8 cellular contexts compared by ENCODE assay signal in genomic region chr11:20110908-20111669, GRCh38. TPM values are rescaled to one million over a fixed set of nuclear protein-coding genes. Genes with fewer than 3 reads are reported as not detected.
A peak's percentile ranks its signal among the peaks of the same experiment; 100 is the strongest.
DNase-seq lines count a peak whose midpoint lies in the region; ATAC-seq and TF ChIP-seq lines count a peak whose summit lies in the region.

No MANE protein-coding gene starts in this region.

- peaks cover 13% of the 10 kb centered on the region for H3K36me3 ChIP-seq in mesendoderm (ENCODE audit: control insufficient read depth, insufficient read depth, low read length)

- no peak overlapping the region for H3K56ac ChIP-seq in mesendoderm (ENCODE audit: low read length)

- H3K27ac ChIP-seq in mesendoderm (ENCODE audit: low read depth, low read length), result no peak overlapping the region

- peak; percentile 74 for ATAC-seq in stimulated activated naive CD8-positive, alpha-beta T cell treated with anti-CD3 and anti-CD28 coated beads, Interleukin-15, amount 100 ng/mL, for 72 hours

- peak; percentile 68 for DNase-seq in activated effector memory CD4-positive, alpha-beta T cell treated with anti-CD3 and anti-CD28 coated beads, Interleukin-2, amount 50 U/mL, for 16 hours
- no peak for DNase-seq in activated effector memory CD4-positive, alpha-beta T cell treated with Interleukin-2 at 50 U/mL for 16 hours
- DNase-seq in HFFc6 (peak; percentile 97), NCI-H128 (lab: John Stamatoyannopoulos, UW; ENCODE audit: unreplicated experiment) (peak; percentile 39), T1000 (lab: John Stamatoyannopoulos, UW) (peak; percentile 51), choroid plexus epithelial cell (ENCODE audit: low read depth) (peak; percentile 74), mesendoderm (peak; percentile 91)
- peak; percentile 57 to 63 for DNase-seq in stimulated activated naive CD8-positive, alpha-beta T cell treated with anti-CD3 and anti-CD28 coated beads, Interleukin-15, amount 100 ng/mL, for 72 hours

- H3K9ac ChIP-seq in mesendoderm (ENCODE audit: low read length), result no peak overlapping the region

- peaks cover 2% of the 10 kb centered on the region; the same call in 1 of the 2 replicates for H3K27me3 Mint-ChIP-seq in HFFc6 (ENCODE audit: insufficient read depth)
- peaks cover 26% of the 10 kb centered on the region for H3K27me3 Mint-ChIP-seq in stimulated activated naive CD8-positive, alpha-beta T cell treated with anti-CD3 and anti-CD28 coated beads, Interleukin-15, amount 100 ng/mL, for 72 hours

- H3K4me2 ChIP-seq in mesendoderm (ENCODE audit: low read length), result no peak overlapping the region

- no peak overlapping the region for H2BK120ac ChIP-seq in mesendoderm (ENCODE audit: low read depth, low read length)

- no CpG with 5 or more reads among the region's 8 CpGs for WGBS in mesendoderm (ENCODE audit: extremely low coverage, insufficient coverage, low lambda C conversion rate)

- no peaks in the 10 kb centered on the region for H3K79me1 ChIP-seq in mesendoderm (ENCODE audit: low read length)

- no peaks in the 10 kb centered on the region for H3K4me1 ChIP-seq in mesendoderm (ENCODE audit: control insufficient read depth, low read depth, low read length)

- H3K23ac ChIP-seq in mesendoderm (ENCODE audit: low read length), result no peak overlapping the region

- H3K4ac ChIP-seq in mesendoderm (ENCODE audit: low read depth, low read length), result no peak overlapping the region

- H4K5ac ChIP-seq in mesendoderm (ENCODE audit: low read length), result no peak overlapping the region

- H2AK5ac ChIP-seq in mesendoderm (ENCODE audit: low read length), result no peak overlapping the region

- H3K9me3 Mint-ChIP-seq in HFFc6, result no peaks in the 10 kb centered on the region
- no peaks in the 10 kb centered on the region for H3K9me3 Mint-ChIP-seq in stimulated activated naive CD8-positive, alpha-beta T cell treated with anti-CD3 and anti-CD28 coated beads, Interleukin-15, amount 100 ng/mL, for 72 hours

- no peak overlapping the region for H4K8ac ChIP-seq in mesendoderm (ENCODE audit: low read depth, low read length)

- H3K4me3 ChIP-seq in choroid plexus epithelial cell (ENCODE audit: low read depth, low read length), result no peak overlapping the region
- H3K4me3 ChIP-seq in mesendoderm (ENCODE audit: low read length), result no peak overlapping the region

- no peaks in the 10 kb centered on the region for H3K79me2 ChIP-seq in mesendoderm (ENCODE audit: control insufficient read depth, insufficient read depth, low read length)

- no peak overlapping the region for H2BK5ac ChIP-seq in mesendoderm (ENCODE audit: low read length)

- H3K18ac ChIP-seq in mesendoderm (ENCODE audit: low read length), result no peak overlapping the region

- H3K36me3 Mint-ChIP-seq in HFFc6 (ENCODE audit: low read depth), result peaks cover 24% of the 10 kb centered on the region

- H3K4me1 Mint-ChIP-seq in HFFc6 (ENCODE audit: low read depth), result peaks cover 66% of the 10 kb centered on the region
- H3K4me1 Mint-ChIP-seq in stimulated activated naive CD8-positive, alpha-beta T cell treated with anti-CD3 and anti-CD28 coated beads, Interleukin-15, amount 100 ng/mL, for 72 hours, result peaks cover 14% of the 10 kb centered on the region

- H2BK15ac ChIP-seq in mesendoderm (replicated peaks; ENCODE audit: low read depth), result no peak overlapping the region

- peak overlapping the region; percentile 85 for H3K27ac Mint-ChIP-seq in HFFc6
- no peak overlapping the region for H3K27ac Mint-ChIP-seq in stimulated activated naive CD8-positive, alpha-beta T cell treated with anti-CD3 and anti-CD28 coated beads, Interleukin-15, amount 100 ng/mL, for 72 hours

- no peaks in the 10 kb centered on the region for H3K27me3 ChIP-seq in mesendoderm (ENCODE audit: insufficient read depth, low read length, poor library complexity)

- peak; percentile 95 for TF ChIP-seq CTCF in HFFc6 (IDR thresholded peaks at IDR 0.05)
- TF ChIP-seq CTCF in choroid plexus epithelial cell (conservative IDR thresholded peaks at IDR 0.05; ENCODE audit: low read depth, low read length), result peak; percentile 95

- peak overlapping the region; percentile 78 for H3K4me3 Mint-ChIP-seq in HFFc6
- H3K4me3 Mint-ChIP-seq in stimulated activated naive CD8-positive, alpha-beta T cell treated with anti-CD3 and anti-CD28 coated beads, Interleukin-15, amount 100 ng/mL, for 72 hours, result no peak overlapping the region

RNA-seq across cellular contexts. Expression of gene DBX1, which starts 49.2 kb away (rescaled TPM):
- total RNA-seq in HFFc6 (2021; fragmentation: NEBNext Ultra II Directional; extraction: Animal tissue kit (Norgen Biotek cat#: 25700)), result not detected
- polyA plus RNA-seq in mesendoderm (2013, experiment 1 of 2), result 0.06 TPM
- 0.03 TPM for polyA plus RNA-seq in mesendoderm (2013, experiment 2 of 2)
